Comparison of ENCODE assay signal across 11 cellular contexts in genomic region chr5:55668356-55668755, GRCh38. TPM values are rescaled to one million over a fixed set of nuclear protein-coding genes. Genes with fewer than 3 reads are reported as not detected.
A peak's percentile ranks its signal among the peaks of the same experiment; 100 is the strongest.
DNase-seq lines count a peak whose midpoint lies in the region; ATAC-seq, FAIRE-seq and TF ChIP-seq lines count a peak whose summit lies in the region.
"Had no signal": no experiment of that assay in that cellular context is flagged by ENCODE, and none has a peak within 500 bp of the region (broad histone marks: within the 10 kb centered on the region; RNA-seq: fewer than 3 reads in every experiment).

No MANE protein-coding gene starts in this region.

- no peaks in the 10 kb centered on the region for H3K27me3 Mint-ChIP-seq in endothelial cell (ENCODE audit: unreplicated experiment)
- H3K27me3 Mint-ChIP-seq: effector memory CD8-positive, alpha-beta T cell had no signal

- FAIRE-seq in HTR-8/SVneo (lab: Jason Lieb, UNC) (peak; percentile 4), bronchial epithelial cell (lab: Jason Lieb, UNC) (no peak)

- no peak for ATAC-seq in GM21619 (IDR thresholded peaks at IDR 0.05; ENCODE audit: unreplicated experiment)
- ATAC-seq: effector memory CD8-positive, alpha-beta T cell had no signal

- H3K27ac ChIP-seq in mesodermal cell (ENCODE audit: low read depth, low read length, severe bottlenecking) (peak overlapping the region; percentile 86), caudate nucleus (ENCODE audit: low read depth, low read length) (no peak overlapping the region)

- H3K4me3 ChIP-seq in bronchial epithelial cell (ENCODE audit: low read depth, low read length) (no peak overlapping the region), mesodermal cell (ENCODE audit: extremely low read depth, insufficient read depth, low read length, poor library complexity, severe bottlenecking) (no peak overlapping the region)

- DNase-seq in COLO829 (ENCODE audit: low spot score): peak; percentile 30
- peak; percentile 53 for DNase-seq in HTR-8/SVneo (ENCODE audit: insufficient read length, low spot score)
- DNase-seq in bronchial epithelial cell (ENCODE audit: low read depth): peak; percentile 96
- no peak for DNase-seq in GM13976 (ENCODE audit: low spot score)
- DNase-seq in endothelial cell (ENCODE audit: low spot score): no peak
- no peak for DNase-seq in caudate nucleus (lab: John Stamatoyannopoulos, UW)
- DNase-seq: DND-41; effector memory CD8-positive, alpha-beta T cell; NCI-H1436 had no signal

- no peaks in the 10 kb centered on the region for H3K4me1 Mint-ChIP-seq in endothelial cell (ENCODE audit: unreplicated experiment)

- no peaks in the 10 kb centered on the region for H3K27me3 ChIP-seq in bronchial epithelial cell (ENCODE audit: control insufficient read depth, insufficient read depth, low read length)

- H3K4me1 ChIP-seq in mesodermal cell (ENCODE audit: control insufficient read depth, insufficient read depth, low read length, poor library complexity, severe bottlenecking): peaks cover 19% of the 10 kb centered on the region

- no peaks in the 10 kb centered on the region for H3K9me3 ChIP-seq in mesodermal cell (ENCODE audit: control insufficient read depth, low read length)

- no peak overlapping the region for H3K4me3 Mint-ChIP-seq in endothelial cell (ENCODE audit: unreplicated experiment)
- H3K4me3 Mint-ChIP-seq: effector memory CD8-positive, alpha-beta T cell had no signal

- H3K27ac Mint-ChIP-seq in endothelial cell (ENCODE audit: unreplicated experiment): no peak overlapping the region
- H3K27ac Mint-ChIP-seq: effector memory CD8-positive, alpha-beta T cell had no signal

- TF ChIP-seq CTCF in bronchial epithelial cell (IDR thresholded peaks at IDR 0.05; ENCODE audit: insufficient read depth, low read length, severe bottlenecking): no peak
- TF ChIP-seq CTCF in GM13976 (IDR thresholded peaks at IDR 0.05; ENCODE audit: borderline replicate concordance, control extremely low read depth, extremely low read depth, insufficient read depth, missing control alignments): no peak
- no peak for TF ChIP-seq CTCF in endothelial cell (IDR thresholded peaks at IDR 0.05; ENCODE audit: unreplicated experiment)

- peaks cover 4% of the 10 kb centered on the region for H3K36me3 Mint-ChIP-seq in endothelial cell (ENCODE audit: low read depth, unreplicated experiment)

- in situ Hi-C loops in GM13976 (cut with MboI; ENCODE audit: low sequenced_read_pairs, unreplicated experiment): no loop called here

- H3K36me3 ChIP-seq in bronchial epithelial cell (ENCODE audit: control insufficient read depth, insufficient read depth, low read length): no peaks in the 10 kb centered on the region
- peaks cover 32% of the 10 kb centered on the region for H3K36me3 ChIP-seq in mesodermal cell (ENCODE audit: control insufficient read depth, insufficient read depth, low read length)

- no peaks in the 10 kb centered on the region for H3K9me3 Mint-ChIP-seq in endothelial cell (ENCODE audit: unreplicated experiment)
- H3K9me3 Mint-ChIP-seq: effector memory CD8-positive, alpha-beta T cell had no signal

RNA-seq across cellular contexts. Expression of gene SLC38A9, which starts 43.8 kb away (rescaled TPM):
- 30.7 and 32.4 TPM in 2 replicates for total RNA-seq in bronchial epithelial cell
- polyA plus RNA-seq in mesodermal cell (2013, experiment 1 of 2): 22.3 TPM
- polyA plus RNA-seq in mesodermal cell (2013, experiment 2 of 2): 23.5 TPM
- total RNA-seq in endothelial cell (ENCODE audit: unreplicated experiment): 45.5 TPM

Comparison
In these comparisons a context has a peak if more than half of its experiments do, and no peak if none do; other contexts are left out.
1. DNase-seq: peak in COLO829 (single experiment), HTR-8/SVneo (single experiment) and bronchial epithelial cell (single experiment); none in GM13976 (single experiment), endothelial cell (single experiment) and caudate nucleus (0 of 61).